In genomic region chr6:149484733-149485700, GRCh38 we compare ENCODE assay signal across 1 cellular context.
TF ChIP-seq lines count a peak whose summit lies in the region.

ZC3H12D (minus strand) TSS chr6:149485014; CDS start chr6:149474543, 10,471 bp downstream.

TF ChIP-seq in HepG2, 621 proteins besides CTCF, POLR2A, EP300 and RAD21 (continued from another document and continues in another):
- TF ChIP-seq ZBTB4 (CRISPR knock-in tag; IDR thresholded peaks at IDR 0.05; ENCODE audit: borderline replicate concordance) (peak; percentile 46; the same call in 1 of the 2 replicates), CREM (IDR thresholded peaks at IDR 0.05) (peak; percentile 65), CREM (CRISPR knock-in tag; IDR thresholded peaks at IDR 0.05) (no peak), ZNF234 (CRISPR knock-in tag; conservative IDR thresholded peaks at IDR 0.05) (no peak), ZNF883 (CRISPR knock-in tag; IDR thresholded peaks at IDR 0.05; ENCODE audit: not compliant biosample characterization) (no peak), ZNF256 (CRISPR knock-in tag; conservative IDR thresholded peaks at IDR 0.05) (no peak), MEF2D (CRISPR knock-in tag; IDR thresholded peaks at IDR 0.05) (0 out of 2 replicates have a peak, but pooled peaks have one; percentile 51), ZBED4 (CRISPR knock-in tag; IDR thresholded peaks at IDR 0.05; ENCODE audit: borderline replicate concordance) (no peak; the same call in 1 of the 2 replicates), ZNF724P (CRISPR knock-in tag; IDR thresholded peaks at IDR 0.05; ENCODE audit: borderline replicate concordance) (peak; percentile 62; the same call in 1 of the 2 replicates), ZNF775 (CRISPR knock-in tag; IDR thresholded peaks at IDR 0.05; ENCODE audit: borderline replicate concordance) (0 out of 2 replicates have a peak, but pooled peaks have one; percentile 5), DMTF1 (CRISPR knock-in tag; IDR thresholded peaks at IDR 0.05) (no peak), PAXIP1 (CRISPR knock-in tag; conservative IDR thresholded peaks at IDR 0.05) (peak; percentile 93), PITX1 (CRISPR knock-in tag; IDR thresholded peaks at IDR 0.05) (peak; percentile 72; the same call in 1 of the 2 replicates), YEATS4 (CRISPR knock-in tag; IDR thresholded peaks at IDR 0.05; ENCODE audit: borderline replicate concordance) (no peak; the same call in 1 of the 2 replicates), MATR3 (CRISPR knock-in tag; IDR thresholded peaks at IDR 0.05) (no peak), ZNF414 (CRISPR knock-in tag; IDR thresholded peaks at IDR 0.05) (peak; percentile 88), HNF4G (IDR thresholded peaks at IDR 0.05; ENCODE audit: borderline replicate concordance, low read depth, low read length) (no peak; the same call in 1 of the 2 replicates), HNF4G (CRISPR knock-in tag; IDR thresholded peaks at IDR 0.05; ENCODE audit: borderline replicate concordance, low read depth) (peak; percentile 65; the same call in 1 of the 2 replicates), FOXC1 (CRISPR knock-in tag; IDR thresholded peaks at IDR 0.05; ENCODE audit: borderline replicate concordance) (peak; percentile 77; the same call in 1 of the 2 replicates), KLF11 (CRISPR knock-in tag; IDR thresholded peaks at IDR 0.05) (peak; percentile 89), POLR2AphosphoS2 (IDR thresholded peaks at IDR 0.05; ENCODE audit: low read depth, low read length) (no peak), RFX5 (IDR thresholded peaks at IDR 0.05; ENCODE audit: low read depth, low read length) (0 out of 2 replicates have a peak, but pooled peaks have one; percentile 8), ZFY (CRISPR knock-in tag; IDR thresholded peaks at IDR 0.05) (peak; percentile 59; the same call in 1 of the 2 replicates), CSRNP2 (CRISPR knock-in tag; conservative IDR thresholded peaks at IDR 0.05; ENCODE audit: low read depth) (no peak), NR1H2 (CRISPR knock-in tag; IDR thresholded peaks at IDR 0.05; ENCODE audit: borderline replicate concordance, low read depth) (no peak), ZNF547 (CRISPR knock-in tag; IDR thresholded peaks at IDR 0.05) (peak; percentile 88), HCFC1 (IDR thresholded peaks at IDR 0.05; ENCODE audit: low read depth, low read length) (no peak), XBP1 (CRISPR knock-in tag; IDR thresholded peaks at IDR 0.05) (no peak), MTA1 (CRISPR knock-in tag; IDR thresholded peaks at IDR 0.05; ENCODE audit: borderline replicate concordance) (peak; percentile 74; the same call in 1 of the 2 replicates), ZSCAN20 (CRISPR knock-in tag; IDR thresholded peaks at IDR 0.05; ENCODE audit: borderline replicate concordance) (no peak), POGK (CRISPR knock-in tag; conservative IDR thresholded peaks at IDR 0.05) (peak; percentile 49; the same call in 1 of the 2 replicates), PLSCR1 (CRISPR knock-in tag; IDR thresholded peaks at IDR 0.05; ENCODE audit: borderline replicate concordance) (no peak), ZNF549 (CRISPR knock-in tag; IDR thresholded peaks at IDR 0.05) (no peak), EHMT2 (IDR thresholded peaks at IDR 0.05; ENCODE audit: borderline replicate concordance, low read depth, low read length) (peak; percentile 80; the same call in 1 of the 2 replicates), SETDB1 (CRISPR knock-in tag; IDR thresholded peaks at IDR 0.05; ENCODE audit: borderline replicate concordance) (no peak), ZBTB34 (CRISPR knock-in tag; IDR thresholded peaks at IDR 0.05) (peak; percentile 91)
